ENCODE assay signal across 1 cellular context in the genomic region with DNA sequence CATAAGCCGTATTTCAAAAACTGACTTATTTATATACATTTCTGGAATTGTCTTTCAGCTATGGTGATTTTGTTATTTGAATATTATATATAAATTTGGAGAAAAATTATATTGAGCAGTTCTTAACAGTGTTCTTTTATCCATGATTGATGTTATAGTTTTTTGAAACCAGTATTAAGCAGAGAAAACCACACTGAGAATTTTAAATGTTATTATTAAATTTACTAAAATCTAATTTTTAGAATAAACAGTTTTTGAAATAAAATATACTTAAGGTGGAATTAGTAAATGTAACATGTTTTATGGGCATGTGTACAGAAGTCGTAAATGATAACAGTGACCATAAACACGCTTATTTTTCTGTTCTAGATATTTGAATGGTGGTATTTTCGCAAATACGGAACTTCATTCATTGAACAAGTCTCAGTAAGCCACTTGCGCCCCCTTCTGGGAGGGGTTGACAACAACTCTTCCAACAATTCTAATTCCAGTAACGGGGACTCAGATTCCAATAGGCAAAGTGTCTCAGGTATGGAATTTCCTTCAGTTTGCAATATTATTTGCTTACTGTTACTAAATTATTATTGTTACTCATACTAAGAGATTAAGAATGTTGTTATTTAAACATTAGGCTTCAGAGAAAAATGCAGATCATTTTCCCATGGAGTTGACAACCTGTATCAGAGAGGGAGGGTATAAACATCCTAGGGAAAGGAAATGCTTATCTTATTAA.
A peak's percentile ranks its signal among the peaks of the same experiment; 100 is the strongest.
TF ChIP-seq lines count a peak whose summit lies in the region.

No MANE protein-coding gene starts in this region.

TF ChIP-seq in K562, 482 proteins besides CTCF, POLR2A, EP300 and RAD21 (continued from another document and continues in another):
- TF ChIP-seq, protein P1, sequence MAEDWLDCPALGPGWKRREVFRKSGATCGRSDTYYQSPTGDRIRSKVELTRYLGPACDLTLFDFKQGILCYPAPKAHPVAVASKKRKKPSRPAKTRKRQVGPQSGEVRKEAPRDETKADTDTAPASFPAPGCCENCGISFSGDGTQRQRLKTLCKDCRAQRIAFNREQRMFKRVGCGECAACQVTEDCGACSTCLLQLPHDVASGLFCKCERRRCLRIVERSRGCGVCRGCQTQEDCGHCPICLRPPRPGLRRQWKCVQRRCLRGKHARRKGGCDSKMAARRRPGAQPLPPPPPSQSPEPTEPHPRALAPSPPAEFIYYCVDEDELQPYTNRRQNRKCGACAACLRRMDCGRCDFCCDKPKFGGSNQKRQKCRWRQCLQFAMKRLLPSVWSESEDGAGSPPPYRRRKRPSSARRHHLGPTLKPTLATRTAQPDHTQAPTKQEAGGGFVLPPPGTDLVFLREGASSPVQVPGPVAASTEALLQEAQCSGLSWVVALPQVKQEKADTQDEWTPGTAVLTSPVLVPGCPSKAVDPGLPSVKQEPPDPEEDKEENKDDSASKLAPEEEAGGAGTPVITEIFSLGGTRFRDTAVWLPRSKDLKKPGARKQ (CRISPR knock-in tag; IDR thresholded peaks at IDR 0.05) = peak; percentile 48; the same call in 1 of the 2 replicates
- TF ChIP-seq ILF3 (IDR thresholded peaks at IDR 0.05; ENCODE audit: borderline replicate concordance) (0 out of 2 replicates have a peak, but pooled peaks have one; percentile 62), NR1H2 (CRISPR knock-in tag; IDR thresholded peaks at IDR 0.05) (no peak), ZNF165 (CRISPR knock-in tag; IDR thresholded peaks at IDR 0.05; ENCODE audit: borderline replicate concordance) (no peak), ELF1 (tag; IDR thresholded peaks at IDR 0.05) (peak; percentile 42; the same call in 1 of the 2 replicates), HOXB6 (CRISPR knock-in tag; IDR thresholded peaks at IDR 0.05; ENCODE audit: borderline replicate concordance) (no peak), PCBP2 (IDR thresholded peaks at IDR 0.05; ENCODE audit: low read depth, low read length, poor library complexity, severe bottlenecking) (no peak), TBL1XR1 (IDR thresholded peaks at IDR 0.05; ENCODE audit: low read length in 2 of 2) (peak in 1 of 2 experiments; percentile 41; a peak in 1 of 4 replicates), STAT5A (IDR thresholded peaks at IDR 0.05; ENCODE audit: borderline replicate concordance, low read length) (0 out of 2 replicates have a peak, but pooled peaks have one; percentile 16), ZNF699 (CRISPR knock-in tag; IDR thresholded peaks at IDR 0.05; ENCODE audit: insufficient replicate concordance) (no peak), BRD9 (IDR thresholded peaks at IDR 0.05; ENCODE audit: low read depth, partially characterized antibody) (peak; percentile 29), CC2D1A (IDR thresholded peaks at IDR 0.05) (peak; percentile 91), ETV6 (IDR thresholded peaks at IDR 0.05; ENCODE audit: borderline replicate concordance in 1 of 2, low read depth in 2 of 2, low read length in 1 of 2) (no peak), ETV6 (CRISPR knock-in tag; IDR thresholded peaks at IDR 0.05; ENCODE audit: borderline replicate concordance) (no peak), NR2C1 (IDR thresholded peaks at IDR 0.05) (no peak), NR2C1 (tag; IDR thresholded peaks at IDR 0.05) (no peak), FOSL1 (tag; conservative IDR thresholded peaks at IDR 0.05) (no peak), TEAD4 (IDR thresholded peaks at IDR 0.05; ENCODE audit: low read length) (peak; percentile 72), TEAD4 (CRISPR knock-in tag; IDR thresholded peaks at IDR 0.05; ENCODE audit: borderline replicate concordance) (no peak), C11orf30 (IDR thresholded peaks at IDR 0.05; ENCODE audit: low read depth) (peak; percentile 37; the same call in 1 of the 2 replicates), HNRNPUL1 (IDR thresholded peaks at IDR 0.05; ENCODE audit: low read length) (no peak), ZNF316 (IDR thresholded peaks at IDR 0.05) (peak; percentile 80), KLF10 (CRISPR knock-in tag; IDR thresholded peaks at IDR 0.05) (no peak), JUND (IDR thresholded peaks at IDR 0.05; ENCODE audit: borderline replicate concordance, low read depth, low read length) (peak; percentile 8; the same call in 1 of the 2 replicates), JUND (tag; IDR thresholded peaks at IDR 0.05; ENCODE audit: borderline replicate concordance, low read depth, low read length) (no peak; the same call in 2 of the 3 replicates), JUNB (CRISPR knock-in tag; conservative IDR thresholded peaks at IDR 0.05) (no peak), FOXM1 (IDR thresholded peaks at IDR 0.05; ENCODE audit: low read depth) (0 out of 2 replicates have a peak, but pooled peaks have one; percentile 14), FOXM1 (CRISPR knock-in tag; IDR thresholded peaks at IDR 0.05; ENCODE audit: low read depth) (no peak), SMARCE1 (IDR thresholded peaks at IDR 0.05) (no peak)
- TF ChIP-seq, protein P2, sequence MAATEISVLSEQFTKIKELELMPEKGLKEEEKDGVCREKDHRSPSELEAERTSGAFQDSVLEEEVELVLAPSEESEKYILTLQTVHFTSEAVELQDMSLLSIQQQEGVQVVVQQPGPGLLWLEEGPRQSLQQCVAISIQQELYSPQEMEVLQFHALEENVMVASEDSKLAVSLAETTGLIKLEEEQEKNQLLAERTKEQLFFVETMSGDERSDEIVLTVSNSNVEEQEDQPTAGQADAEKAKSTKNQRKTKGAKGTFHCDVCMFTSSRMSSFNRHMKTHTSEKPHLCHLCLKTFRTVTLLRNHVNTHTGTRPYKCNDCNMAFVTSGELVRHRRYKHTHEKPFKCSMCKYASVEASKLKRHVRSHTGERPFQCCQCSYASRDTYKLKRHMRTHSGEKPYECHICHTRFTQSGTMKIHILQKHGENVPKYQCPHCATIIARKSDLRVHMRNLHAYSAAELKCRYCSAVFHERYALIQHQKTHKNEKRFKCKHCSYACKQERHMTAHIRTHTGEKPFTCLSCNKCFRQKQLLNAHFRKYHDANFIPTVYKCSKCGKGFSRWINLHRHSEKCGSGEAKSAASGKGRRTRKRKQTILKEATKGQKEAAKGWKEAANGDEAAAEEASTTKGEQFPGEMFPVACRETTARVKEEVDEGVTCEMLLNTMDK (IDR thresholded peaks at IDR 0.05; ENCODE audit: borderline replicate concordance, insufficient read depth, low read depth, low read length, poor library complexity, severe bottlenecking) = peak; percentile 44
- TF ChIP-seq, protein P3, sequence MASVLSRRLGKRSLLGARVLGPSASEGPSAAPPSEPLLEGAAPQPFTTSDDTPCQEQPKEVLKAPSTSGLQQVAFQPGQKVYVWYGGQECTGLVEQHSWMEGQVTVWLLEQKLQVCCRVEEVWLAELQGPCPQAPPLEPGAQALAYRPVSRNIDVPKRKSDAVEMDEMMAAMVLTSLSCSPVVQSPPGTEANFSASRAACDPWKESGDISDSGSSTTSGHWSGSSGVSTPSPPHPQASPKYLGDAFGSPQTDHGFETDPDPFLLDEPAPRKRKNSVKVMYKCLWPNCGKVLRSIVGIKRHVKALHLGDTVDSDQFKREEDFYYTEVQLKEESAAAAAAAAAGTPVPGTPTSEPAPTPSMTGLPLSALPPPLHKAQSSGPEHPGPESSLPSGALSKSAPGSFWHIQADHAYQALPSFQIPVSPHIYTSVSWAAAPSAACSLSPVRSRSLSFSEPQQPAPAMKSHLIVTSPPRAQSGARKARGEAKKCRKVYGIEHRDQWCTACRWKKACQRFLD (CRISPR knock-in tag; IDR thresholded peaks at IDR 0.05) = no peak
- TF ChIP-seq, protein P4, sequence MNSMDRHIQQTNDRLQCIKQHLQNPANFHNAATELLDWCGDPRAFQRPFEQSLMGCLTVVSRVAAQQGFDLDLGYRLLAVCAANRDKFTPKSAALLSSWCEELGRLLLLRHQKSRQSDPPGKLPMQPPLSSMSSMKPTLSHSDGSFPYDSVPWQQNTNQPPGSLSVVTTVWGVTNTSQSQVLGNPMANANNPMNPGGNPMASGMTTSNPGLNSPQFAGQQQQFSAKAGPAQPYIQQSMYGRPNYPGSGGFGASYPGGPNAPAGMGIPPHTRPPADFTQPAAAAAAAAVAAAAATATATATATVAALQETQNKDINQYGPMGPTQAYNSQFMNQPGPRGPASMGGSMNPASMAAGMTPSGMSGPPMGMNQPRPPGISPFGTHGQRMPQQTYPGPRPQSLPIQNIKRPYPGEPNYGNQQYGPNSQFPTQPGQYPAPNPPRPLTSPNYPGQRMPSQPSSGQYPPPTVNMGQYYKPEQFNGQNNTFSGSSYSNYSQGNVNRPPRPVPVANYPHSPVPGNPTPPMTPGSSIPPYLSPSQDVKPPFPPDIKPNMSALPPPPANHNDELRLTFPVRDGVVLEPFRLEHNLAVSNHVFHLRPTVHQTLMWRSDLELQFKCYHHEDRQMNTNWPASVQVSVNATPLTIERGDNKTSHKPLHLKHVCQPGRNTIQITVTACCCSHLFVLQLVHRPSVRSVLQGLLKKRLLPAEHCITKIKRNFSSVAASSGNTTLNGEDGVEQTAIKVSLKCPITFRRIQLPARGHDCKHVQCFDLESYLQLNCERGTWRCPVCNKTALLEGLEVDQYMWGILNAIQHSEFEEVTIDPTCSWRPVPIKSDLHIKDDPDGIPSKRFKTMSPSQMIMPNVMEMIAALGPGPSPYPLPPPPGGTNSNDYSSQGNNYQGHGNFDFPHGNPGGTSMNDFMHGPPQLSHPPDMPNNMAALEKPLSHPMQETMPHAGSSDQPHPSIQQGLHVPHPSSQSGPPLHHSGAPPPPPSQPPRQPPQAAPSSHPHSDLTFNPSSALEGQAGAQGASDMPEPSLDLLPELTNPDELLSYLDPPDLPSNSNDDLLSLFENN (IDR thresholded peaks at IDR 0.05; ENCODE audit: low read depth in 2 of 2, low read length in 2 of 2) = 0 out of 4 replicates have a peak, but pooled peaks of 1 of the 2 experiments have one; percentile 42
- TF ChIP-seq, protein P5, sequence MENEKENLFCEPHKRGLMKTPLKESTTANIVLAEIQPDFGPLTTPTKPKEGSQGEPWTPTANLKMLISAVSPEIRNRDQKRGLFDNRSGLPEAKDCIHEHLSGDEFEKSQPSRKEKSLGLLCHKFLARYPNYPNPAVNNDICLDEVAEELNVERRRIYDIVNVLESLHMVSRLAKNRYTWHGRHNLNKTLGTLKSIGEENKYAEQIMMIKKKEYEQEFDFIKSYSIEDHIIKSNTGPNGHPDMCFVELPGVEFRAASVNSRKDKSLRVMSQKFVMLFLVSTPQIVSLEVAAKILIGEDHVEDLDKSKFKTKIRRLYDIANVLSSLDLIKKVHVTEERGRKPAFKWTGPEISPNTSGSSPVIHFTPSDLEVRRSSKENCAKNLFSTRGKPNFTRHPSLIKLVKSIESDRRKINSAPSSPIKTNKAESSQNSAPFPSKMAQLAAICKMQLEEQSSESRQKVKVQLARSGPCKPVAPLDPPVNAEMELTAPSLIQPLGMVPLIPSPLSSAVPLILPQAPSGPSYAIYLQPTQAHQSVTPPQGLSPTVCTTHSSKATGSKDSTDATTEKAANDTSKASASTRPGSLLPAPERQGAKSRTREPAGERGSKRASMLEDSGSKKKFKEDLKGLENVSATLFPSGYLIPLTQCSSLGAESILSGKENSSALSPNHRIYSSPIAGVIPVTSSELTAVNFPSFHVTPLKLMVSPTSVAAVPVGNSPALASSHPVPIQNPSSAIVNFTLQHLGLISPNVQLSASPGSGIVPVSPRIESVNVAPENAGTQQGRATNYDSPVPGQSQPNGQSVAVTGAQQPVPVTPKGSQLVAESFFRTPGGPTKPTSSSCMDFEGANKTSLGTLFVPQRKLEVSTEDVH (IDR thresholded peaks at IDR 0.05; ENCODE audit: low read depth, partially characterized antibody) = no peak
- TF ChIP-seq, protein P6, sequence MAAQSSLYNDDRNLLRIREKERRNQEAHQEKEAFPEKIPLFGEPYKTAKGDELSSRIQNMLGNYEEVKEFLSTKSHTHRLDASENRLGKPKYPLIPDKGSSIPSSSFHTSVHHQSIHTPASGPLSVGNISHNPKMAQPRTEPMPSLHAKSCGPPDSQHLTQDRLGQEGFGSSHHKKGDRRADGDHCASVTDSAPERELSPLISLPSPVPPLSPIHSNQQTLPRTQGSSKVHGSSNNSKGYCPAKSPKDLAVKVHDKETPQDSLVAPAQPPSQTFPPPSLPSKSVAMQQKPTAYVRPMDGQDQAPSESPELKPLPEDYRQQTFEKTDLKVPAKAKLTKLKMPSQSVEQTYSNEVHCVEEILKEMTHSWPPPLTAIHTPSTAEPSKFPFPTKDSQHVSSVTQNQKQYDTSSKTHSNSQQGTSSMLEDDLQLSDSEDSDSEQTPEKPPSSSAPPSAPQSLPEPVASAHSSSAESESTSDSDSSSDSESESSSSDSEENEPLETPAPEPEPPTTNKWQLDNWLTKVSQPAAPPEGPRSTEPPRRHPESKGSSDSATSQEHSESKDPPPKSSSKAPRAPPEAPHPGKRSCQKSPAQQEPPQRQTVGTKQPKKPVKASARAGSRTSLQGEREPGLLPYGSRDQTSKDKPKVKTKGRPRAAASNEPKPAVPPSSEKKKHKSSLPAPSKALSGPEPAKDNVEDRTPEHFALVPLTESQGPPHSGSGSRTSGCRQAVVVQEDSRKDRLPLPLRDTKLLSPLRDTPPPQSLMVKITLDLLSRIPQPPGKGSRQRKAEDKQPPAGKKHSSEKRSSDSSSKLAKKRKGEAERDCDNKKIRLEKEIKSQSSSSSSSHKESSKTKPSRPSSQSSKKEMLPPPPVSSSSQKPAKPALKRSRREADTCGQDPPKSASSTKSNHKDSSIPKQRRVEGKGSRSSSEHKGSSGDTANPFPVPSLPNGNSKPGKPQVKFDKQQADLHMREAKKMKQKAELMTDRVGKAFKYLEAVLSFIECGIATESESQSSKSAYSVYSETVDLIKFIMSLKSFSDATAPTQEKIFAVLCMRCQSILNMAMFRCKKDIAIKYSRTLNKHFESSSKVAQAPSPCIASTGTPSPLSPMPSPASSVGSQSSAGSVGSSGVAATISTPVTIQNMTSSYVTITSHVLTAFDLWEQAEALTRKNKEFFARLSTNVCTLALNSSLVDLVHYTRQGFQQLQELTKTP (IDR thresholded peaks at IDR 0.05; ENCODE audit: low read depth in 1 of 2, partially characterized antibody in 2 of 2) = peak in 1 of 2 experiments; percentile 45
- TF ChIP-seq, protein P7, sequence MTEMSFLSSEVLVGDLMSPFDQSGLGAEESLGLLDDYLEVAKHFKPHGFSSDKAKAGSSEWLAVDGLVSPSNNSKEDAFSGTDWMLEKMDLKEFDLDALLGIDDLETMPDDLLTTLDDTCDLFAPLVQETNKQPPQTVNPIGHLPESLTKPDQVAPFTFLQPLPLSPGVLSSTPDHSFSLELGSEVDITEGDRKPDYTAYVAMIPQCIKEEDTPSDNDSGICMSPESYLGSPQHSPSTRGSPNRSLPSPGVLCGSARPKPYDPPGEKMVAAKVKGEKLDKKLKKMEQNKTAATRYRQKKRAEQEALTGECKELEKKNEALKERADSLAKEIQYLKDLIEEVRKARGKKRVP (CRISPR knock-in tag; IDR thresholded peaks at IDR 0.05) = no peak
